ENCODE assay signal across 10 cellular contexts in the genomic region with DNA sequence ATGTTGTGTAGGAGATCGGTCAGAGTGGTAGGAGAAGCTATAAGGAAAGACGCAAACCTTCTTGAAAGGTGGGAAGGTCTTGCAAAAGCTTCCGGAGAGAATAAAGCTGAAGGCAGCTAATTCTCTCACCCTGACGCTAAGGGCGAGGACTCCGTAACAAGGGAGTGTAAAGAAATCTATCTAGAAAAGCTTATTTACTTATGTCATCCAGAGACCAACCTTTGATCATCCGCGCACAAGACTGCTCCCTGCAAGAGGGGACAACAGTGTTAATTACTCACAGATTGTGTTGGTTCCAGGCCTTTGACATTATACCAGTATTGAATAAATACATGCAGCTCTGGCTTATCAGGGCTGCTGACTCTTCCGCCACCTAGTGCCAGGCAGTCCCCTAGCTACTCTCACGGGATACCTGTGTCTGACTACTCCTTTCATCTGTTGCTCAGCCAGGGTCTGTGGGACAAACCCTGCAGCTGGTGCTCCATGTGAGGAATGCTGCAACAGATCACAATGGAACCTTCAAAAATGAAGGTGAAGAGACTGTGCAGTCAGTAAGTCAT.
DNase-seq lines count a peak whose midpoint lies in the region; ATAC-seq and TF ChIP-seq lines count a peak whose summit lies in the region.
"Had no signal": no experiment of that assay in that cellular context is flagged by ENCODE, and none has a peak within 500 bp of the region (broad histone marks: within the 10 kb centered on the region; RNA-seq: fewer than 3 reads in every experiment).

No MANE protein-coding gene starts in this region.

- peak overlapping the region; percentile 67 for H3K9ac ChIP-seq in adipocyte (ENCODE audit: low read length)

- H3K9me3 ChIP-seq in adipocyte (ENCODE audit: control insufficient read depth, low read length) = no peaks in the 10 kb centered on the region

- H3K27me3 ChIP-seq in adipocyte (replicated peaks; ENCODE audit: control insufficient read depth, insufficient read depth, low read length) = no peaks in the 10 kb centered on the region

- peaks cover 25% of the 10 kb centered on the region for H3K4me1 ChIP-seq in adipocyte (ENCODE audit: control insufficient read depth, insufficient read depth, low read length)

- peak; percentile 39 for ATAC-seq in HG02798 (IDR thresholded peaks at IDR 0.05; ENCODE audit: poor library complexity, unreplicated experiment)

- no peaks in the 10 kb centered on the region for H3K27me3 Mint-ChIP-seq in activated CD4-positive, alpha-beta T cell treated with anti-CD3 and anti-CD28 coated beads, Interleukin-2, amount 10 ng/mL, durations not matched to agents 24 days and 14 days

- TF ChIP-seq CTCF in AG09319 (IDR thresholded peaks at IDR 0.05; ENCODE audit: low read depth, low read length) = peak; percentile 31

- H3K27ac Mint-ChIP-seq in activated CD4-positive, alpha-beta T cell treated with anti-CD3 and anti-CD28 coated beads, Interleukin-2, amount 10 ng/mL, durations not matched to agents 24 days and 14 days = no peak overlapping the region

- no peak overlapping the region for H3K4me3 Mint-ChIP-seq in activated CD4-positive, alpha-beta T cell treated with anti-CD3 and anti-CD28 coated beads, Interleukin-2, amount 10 ng/mL, durations not matched to agents 24 days and 14 days

- no peak for DNase-seq in AG09319 (ENCODE audit: extremely low read depth, low read depth)
- no peak for DNase-seq in adipocyte (ENCODE audit: low read depth)
- DNase-seq in iris pigment epithelial cell (ENCODE audit: low read depth) = peak; percentile 44
- DNase-seq in mesenteric fat pad (ENCODE audit: low spot score) = no peak
- DNase-seq in stimulated activated CD4-positive, alpha-beta T cell treated with anti-CD3 and anti-CD28 coated beads, Interleukin-4, amount 100 ng/mL, for 24 hours = no peak
- DNase-seq in occipital lobe (lab: John Stamatoyannopoulos, UW) = no peak
- DNase-seq in activated CD4-positive, alpha-beta T cell treated with anti-CD3 and anti-CD28 coated beads, Interleukin-2, amount 10 ng/mL, durations not matched to agents 24 days and 14 days = no peak
- DNase-seq: activated CD4-positive, alpha-beta T cell treated with anti-CD3 and anti-CD28 coated beads for 1 hour; stimulated activated CD4-positive, alpha-beta T cell treated with anti-CD3 and anti-CD28 coated beads, Interleukin-12 subunit alpha, Interleukin-12 subunit beta, amount 100 ng/mL, for 4 hours had no signal

- H3K4me3 ChIP-seq in adipocyte (ENCODE audit: low read length) = no peak overlapping the region

- no peaks in the 10 kb centered on the region for H3K36me3 Mint-ChIP-seq in activated CD4-positive, alpha-beta T cell treated with anti-CD3 and anti-CD28 coated beads, Interleukin-2, amount 10 ng/mL, durations not matched to agents 24 days and 14 days (ENCODE audit: low read depth)

- H3K4me1 Mint-ChIP-seq in activated CD4-positive, alpha-beta T cell treated with anti-CD3 and anti-CD28 coated beads, Interleukin-2, amount 10 ng/mL, durations not matched to agents 24 days and 14 days = no peaks in the 10 kb centered on the region

- intact Hi-C loops in activated CD4-positive, alpha-beta T cell treated with anti-CD3 and anti-CD28 coated beads, Interleukin-2, amount 10 ng/mL, durations not matched to agents 24 days and 14 days (cut with micrococcal nuclease) = no loop called here

- H3K9me3 Mint-ChIP-seq in activated CD4-positive, alpha-beta T cell treated with anti-CD3 and anti-CD28 coated beads, Interleukin-2, amount 10 ng/mL, durations not matched to agents 24 days and 14 days = peaks cover 8% of the 10 kb centered on the region

- H3K36me3 ChIP-seq in adipocyte (ENCODE audit: control insufficient read depth, insufficient read depth, low read length, severe bottlenecking) = no peaks in the 10 kb centered on the region
